ENCODE assay signal across 19 cellular contexts in genomic region chr17:69879576-69879975, GRCh38.
A peak's percentile ranks its signal among the peaks of the same experiment; 100 is the strongest.
DNase-seq lines count a peak whose midpoint lies in the region; ATAC-seq, FAIRE-seq and TF ChIP-seq lines count a peak whose summit lies in the region.
"Had no signal": no experiment of that assay in that cellular context is flagged by ENCODE, and none has a peak within 500 bp of the region (broad histone marks: within the 10 kb centered on the region; RNA-seq: fewer than 3 reads in every experiment).

No MANE protein-coding gene starts in this region.

- CTCF ChIA-PET in mammary epithelial cell (lab: Charles Lee; ENCODE audit: low non-redundant PET) = no interaction called here
- CTCF ChIA-PET in MCF 10A (lab: Yijun Ruan, JAX) = no interaction called here
- CTCF ChIA-PET in endothelial cell of umbilical vein (lab: Charles Lee) = no interaction called here

- H3K4me1 ChIP-seq in mammary epithelial cell (ENCODE audit: insufficient read depth, low read length) = peaks cover 25% of the 10 kb centered on the region
- peaks cover 26% of the 10 kb centered on the region for H3K4me1 ChIP-seq in endothelial cell of umbilical vein (ENCODE audit: control insufficient read depth, extremely low read depth, insufficient read depth, low read length)
- no peaks in the 10 kb centered on the region for H3K4me1 ChIP-seq in testis
- H3K4me1 ChIP-seq: HAP-1 had no signal

- no peaks in the 10 kb centered on the region for H3K36me3 ChIP-seq in mammary epithelial cell (ENCODE audit: insufficient read depth, low read length)
- H3K36me3 ChIP-seq in endothelial cell of umbilical vein (ENCODE audit: control insufficient read depth in 2 of 2, extremely low read depth in 1 of 2, insufficient read depth in 2 of 2, low read length in 2 of 2) = no peaks in the 10 kb centered on the region
- H3K36me3 ChIP-seq in testis (ENCODE audit: low read depth, missing control alignments) = no peaks in the 10 kb centered on the region
- H3K36me3 ChIP-seq: HAP-1 had no signal

- H3K36me3 Mint-ChIP-seq in MCF 10A (ENCODE audit: insufficient read depth, unreplicated experiment) = no peaks in the 10 kb centered on the region
- H3K36me3 Mint-ChIP-seq: CD4-positive, alpha-beta memory T cell had no signal

- no peaks in the 10 kb centered on the region for H3K27me3 Mint-ChIP-seq in MCF 10A (ENCODE audit: insufficient read depth, unreplicated experiment)
- H3K27me3 Mint-ChIP-seq: CD4-positive, alpha-beta memory T cell had no signal

- no peak overlapping the region for H3K4me3 Mint-ChIP-seq in MCF 10A (ENCODE audit: unreplicated experiment)
- H3K4me3 Mint-ChIP-seq: CD4-positive, alpha-beta memory T cell; HFFc6 had no signal

- no peaks in the 10 kb centered on the region for H3K9me1 ChIP-seq in endothelial cell of umbilical vein (replicated peaks; ENCODE audit: control insufficient read depth, extremely low read depth, insufficient read depth, low read length)

- peaks cover 3% of the 10 kb centered on the region for H3K4me1 Mint-ChIP-seq in MCF 10A (ENCODE audit: insufficient read depth, unreplicated experiment)
- H3K4me1 Mint-ChIP-seq: CD4-positive, alpha-beta memory T cell had no signal

- peak overlapping the region; percentile 59 for H3K27ac ChIP-seq in mammary epithelial cell (ENCODE audit: insufficient read depth, low read depth, low read length)
- H3K27ac ChIP-seq in endothelial cell of umbilical vein (ENCODE audit: insufficient read depth, low read depth, low read length) = peak overlapping the region; percentile 79
- no peak overlapping the region for H3K27ac ChIP-seq in testis
- H3K27ac ChIP-seq: 22Rv1 had no signal

- DNase-seq in mammary epithelial cell (no peak), MCF 10A (ENCODE audit: unreplicated experiment) (no peak), endothelial cell of umbilical vein (ENCODE audit: low read depth, low spot score) (no peak), testis (no peak)
- DNase-seq: C1 segment of cervical spinal cord; Calu3; CD4-positive, alpha-beta memory T cell; COR-L47; DMS53; DMS79 treated with DMSO at 0.1 percent for 48 hours; GOT3; HFFc6 had no signal

- POLR2A ChIA-PET in MCF 10A (lab: Yijun Ruan, JAX) = no interaction called here
- POLR2A ChIA-PET in endothelial cell of umbilical vein (lab: Charles Lee) = no interaction called here

- no peaks in the 10 kb centered on the region for H3K9me3 Mint-ChIP-seq in MCF 10A (ENCODE audit: unreplicated experiment)
- H3K9me3 Mint-ChIP-seq: HFFc6 had no signal

- H2AFZ ChIP-seq in mammary epithelial cell (ENCODE audit: low read depth, low read length) = no peak overlapping the region
- H2AFZ ChIP-seq in endothelial cell of umbilical vein (ENCODE audit: low read depth, low read length) = no peak overlapping the region

- peak overlapping the region in 2 of 3 experiments; percentile 11 to 35 for H3K4me3 ChIP-seq in mammary epithelial cell (replicated peaks in 1 of 3; ENCODE audit: insufficient read depth in 1 of 3, low read depth in 2 of 3, low read length in 3 of 3)
- H3K4me3 ChIP-seq in endothelial cell of umbilical vein (replicated peaks in 1 of 3; ENCODE audit: insufficient read depth in 1 of 3, low read depth in 1 of 3, low read length in 3 of 3) = no peak overlapping the region
- no peak overlapping the region for H3K4me3 ChIP-seq in testis
- H3K4me3 ChIP-seq: HAP-1 had no signal

- no peaks in the 10 kb centered on the region for H4K20me1 ChIP-seq in mammary epithelial cell (ENCODE audit: insufficient read depth, low read length)
- no peaks in the 10 kb centered on the region for H4K20me1 ChIP-seq in endothelial cell of umbilical vein (replicated peaks; ENCODE audit: control insufficient read depth, extremely low read depth, insufficient read depth, low read length)

- no peak overlapping the region for H3K27ac Mint-ChIP-seq in MCF 10A (ENCODE audit: low read depth, unreplicated experiment)
- H3K27ac Mint-ChIP-seq: CD4-positive, alpha-beta memory T cell; HFFc6 had no signal

- dilution Hi-C loops in mammary epithelial cell (cut with HindIII; ENCODE audit: low sequenced_read_pairs) = loop anchor here (10.0 kb wide), 1 partner anchor 115 kb away; no protein-coding TSS in a partner anchor
- dilution Hi-C loops in endothelial cell of umbilical vein (cut with MboI; ENCODE audit: extremely low pct_ligation_motif_present, low sequenced_read_pairs) = no loop called here

- TF ChIP-seq CTCF in mammary epithelial cell (conservative IDR thresholded peaks at IDR 0.05 in 1 of 2, IDR thresholded peaks at IDR 0.05 in 1 of 2; ENCODE audit: extremely low read depth in 1 of 2, insufficient read depth in 1 of 2, low read depth in 1 of 2, low read length in 2 of 2) (no peak), MCF 10A (IDR thresholded peaks at IDR 0.05; ENCODE audit: unreplicated experiment) (no peak), endothelial cell of umbilical vein (IDR thresholded peaks at IDR 0.05; ENCODE audit: extremely low read depth in 1 of 2, insufficient read depth in 1 of 2, low read depth in 1 of 2, low read length in 2 of 2) (no peak), testis (IDR thresholded peaks at IDR 0.05) (no peak)

- H3K4me2 ChIP-seq in mammary epithelial cell (ENCODE audit: insufficient read depth, low read depth, low read length) = peak overlapping the region; percentile 52
- H3K4me2 ChIP-seq in endothelial cell of umbilical vein (ENCODE audit: insufficient read depth, low read length) = no peak overlapping the region

- intact Hi-C loops in mammary epithelial cell (cut with micrococcal nuclease) (no loop called here), MCF 10A (cut with micrococcal nuclease) (no loop called here), endothelial cell of umbilical vein (cut with micrococcal nuclease) (loop anchor here (5.0 kb wide), 1 partner anchor 457 kb away; no protein-coding TSS in a partner anchor), testis (cut with DNase I; ENCODE audit: low total_unique reads) (no loop called here)

- H3K9me3 ChIP-seq in mammary epithelial cell (replicated peaks; ENCODE audit: insufficient read depth, low read length) (peaks cover 2% of the 10 kb centered on the region), endothelial cell of umbilical vein (replicated peaks; ENCODE audit: control insufficient read depth, insufficient read depth, low read length) (no peaks in the 10 kb centered on the region), testis (no peaks in the 10 kb centered on the region)
- H3K9me3 ChIP-seq: HAP-1 had no signal

- TF ChIP-seq POLR2A in endothelial cell of umbilical vein (IDR thresholded peaks at IDR 0.05; ENCODE audit: low read depth, low read length) (no peak), testis (IDR thresholded peaks at IDR 0.05) (no peak)

- in situ Hi-C loops in mammary epithelial cell (cut with MboI; ENCODE audit: low sequenced_read_pairs in 2 of 2) = no loop called here

- FAIRE-seq in G401.6 (lab: Jason Lieb, UNC) = peak; percentile 3
- no peak for FAIRE-seq in endothelial cell of umbilical vein (lab: Jason Lieb, UNC)
- FAIRE-seq: A204.1, GM12892, H54 had no signal

- 100% methylated on average over 1 of the region's 1 CpG for WGBS in mammary epithelial cell (ENCODE audit: low coverage, missing lambda C conversion rate)
- WGBS in testis, 2 donors = 70 to 77% methylated on average over 1 of the region's 1 CpG

- ATAC-seq in HG02885 (IDR thresholded peaks at IDR 0.05; ENCODE audit: poor library complexity, unreplicated experiment) = no peak

- H3K9ac ChIP-seq in mammary epithelial cell (ENCODE audit: insufficient read depth, low read length) (no peak overlapping the region), endothelial cell of umbilical vein (replicated peaks; ENCODE audit: extremely low read depth, insufficient read depth, low read length) (no peak overlapping the region)

- no TSS peak for BruUV-seq in mammary epithelial cell (replicated peaks; lab: Mats Ljungman, UMichigan)
- no TSS peak for BruUV-seq in MCF 10A (replicated peaks; lab: Mats Ljungman, UMichigan)
- BruUV-seq in endothelial cell of umbilical vein (replicated peaks; lab: Mats Ljungman, UMichigan) = no TSS peak

- H3K79me2 ChIP-seq in mammary epithelial cell (ENCODE audit: insufficient read depth, low read length) (peaks cover 7% of the 10 kb centered on the region), endothelial cell of umbilical vein (ENCODE audit: control insufficient read depth, insufficient read depth, low read length) (no peaks in the 10 kb centered on the region)

- no peaks in the 10 kb centered on the region for H3K27me3 ChIP-seq in mammary epithelial cell (ENCODE audit: insufficient read depth, low read length)
- no peaks in the 10 kb centered on the region for H3K27me3 ChIP-seq in endothelial cell of umbilical vein (ENCODE audit: control insufficient read depth in 2 of 2, insufficient read depth in 2 of 2, low read length in 2 of 2)
- no peaks in the 10 kb centered on the region for H3K27me3 ChIP-seq in testis

TF ChIP-seq in endothelial cell of umbilical vein, 7 proteins besides CTCF, POLR2A, EP300 and RAD21:
- TF ChIP-seq GATA2 (IDR thresholded peaks at IDR 0.05; ENCODE audit: insufficient read depth, insufficient read length, low read depth, low read length) (no peak), MYC (IDR thresholded peaks at IDR 0.05; ENCODE audit: low read depth, low read length) (no peak), MAX (IDR thresholded peaks at IDR 0.05; ENCODE audit: insufficient read depth, insufficient read length) (no peak), JUN (IDR thresholded peaks at IDR 0.05; ENCODE audit: borderline replicate concordance, insufficient read depth, insufficient read length, low read depth) (no peak), EZH2 (IDR thresholded peaks at IDR 0.05; ENCODE audit: borderline replicate concordance, low read depth, low read length, severe bottlenecking) (no peak), FOS (IDR thresholded peaks at IDR 0.05; ENCODE audit: borderline replicate concordance, insufficient read depth, low read length) (no peak), POLR2AphosphoS5 (IDR thresholded peaks at IDR 0.05; ENCODE audit: insufficient read depth, low read depth, low read length) (no peak)

Comparison
In these comparisons a context has a peak if more than half of its experiments do, and no peak if none do; other contexts are left out.
1. H3K27ac ChIP-seq: peak in mammary epithelial cell (single experiment) and endothelial cell of umbilical vein (single experiment); none in testis (0 of 2).
2. H3K4me3 ChIP-seq: peak in mammary epithelial cell (2 of 3); none in endothelial cell of umbilical vein (0 of 3) and testis (0 of 2).